16 cellular contexts compared by ENCODE assay signal in the genomic region with DNA sequence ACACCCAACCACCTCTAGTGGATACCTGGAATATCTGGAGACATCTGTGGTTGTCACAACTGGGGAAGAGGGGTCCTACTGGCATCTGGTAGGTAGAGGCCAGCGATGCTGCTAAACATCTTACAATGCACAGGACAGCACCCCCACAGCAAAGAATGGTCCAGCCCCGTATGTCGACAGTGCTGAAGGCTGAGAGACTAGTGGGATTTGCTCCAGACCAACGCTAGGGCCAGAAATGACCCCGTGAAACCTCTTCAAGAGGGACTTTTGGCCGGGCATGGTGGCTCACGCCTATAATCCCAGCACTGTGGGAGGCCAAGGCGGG. TPM values are rescaled to one million over a fixed set of nuclear protein-coding genes. Genes with fewer than 3 reads are reported as not detected.
DNase-seq lines count a peak whose midpoint lies in the region; ATAC-seq, FAIRE-seq and TF ChIP-seq lines count a peak whose summit lies in the region.
"Had no signal": no experiment of that assay in that cellular context is flagged by ENCODE, and none has a peak within 500 bp of the region (broad histone marks: within the 10 kb centered on the region; RNA-seq: fewer than 3 reads in every experiment).

No MANE protein-coding gene starts in this region.

- FAIRE-seq in K562 (lab: Jason Lieb, UNC) = no peak
- FAIRE-seq: A204.1, colon had no signal

- H3K4me1 ChIP-seq in K562 (replicated peaks in 1 of 2; ENCODE audit: control insufficient read depth in 2 of 2, insufficient read depth in 2 of 2, low read length in 2 of 2) = no peaks in the 10 kb centered on the region
- peaks cover 9 to 40% (median 23%) of the 10 kb centered on the region in 3 donors for H3K4me1 ChIP-seq in skeletal muscle tissue (ENCODE audit: control insufficient read depth in 3 of 3, insufficient read depth in 3 of 3, low read length in 3 of 3)
- H3K4me1 ChIP-seq: right lobe of liver had no signal

- H3K36me3 ChIP-seq in K562 (ENCODE audit: control insufficient read depth, insufficient read depth, low read length) (no peaks in the 10 kb centered on the region), skeletal muscle tissue (ENCODE audit: control insufficient read depth in 3 of 3, insufficient read depth in 3 of 3, low read length in 3 of 3) (no peaks in the 10 kb centered on the region)
- H3K36me3 ChIP-seq: right lobe of liver, transverse colon had no signal

- H3K9me3 Mint-ChIP-seq in activated CD4-positive, alpha-beta T cell treated with anti-CD3 and anti-CD28 coated beads for 36 hours (ENCODE audit: low read depth) = no peaks in the 10 kb centered on the region
- no peaks in the 10 kb centered on the region for H3K9me3 Mint-ChIP-seq in IgD-negative memory B cell

- H3K27ac Mint-ChIP-seq in activated CD4-positive, alpha-beta T cell treated with anti-CD3 and anti-CD28 coated beads for 36 hours = peak overlapping the region; percentile 82
- H3K27ac Mint-ChIP-seq in IgD-negative memory B cell = peak overlapping the region; percentile 91 to 96 (median 96)

- intact Hi-C loops in activated CD4-positive, alpha-beta T cell treated with anti-CD3 and anti-CD28 coated beads for 36 hours (cut with DNase I, micrococcal nuclease) = loop anchor here in 1 of 2 experiments (5.0 kb wide), 1 partner anchor 457 kb away; a partner anchor contains a TSS
- intact Hi-C loops in K562 (cut with micrococcal nuclease) = no loop called here

- no peak for TF ChIP-seq POLR2A in K562 (conservative IDR thresholded peaks at IDR 0.05)

- in situ Hi-C loops in K562 (cut with MboI) = no loop called here

- BruUV-seq in K562 (replicated peaks; lab: Mats Ljungman, UMichigan) = no TSS peak

- no peaks in the 10 kb centered on the region for H3K79me2 ChIP-seq in K562 (ENCODE audit: control insufficient read depth, insufficient read depth, low read length)

- no peak overlapping the region for H2AFZ ChIP-seq in K562 (ENCODE audit: low read depth, low read length)
- H2AFZ ChIP-seq: GM23248 had no signal

- no peak overlapping the region for H3K4me3 Mint-ChIP-seq in activated CD4-positive, alpha-beta T cell treated with anti-CD3 and anti-CD28 coated beads for 36 hours
- H3K4me3 Mint-ChIP-seq in IgD-negative memory B cell = peak overlapping the region; percentile 83 to 98 (median 94)

- H3K4me1 Mint-ChIP-seq in activated CD4-positive, alpha-beta T cell treated with anti-CD3 and anti-CD28 coated beads for 36 hours = peaks cover 99% of the 10 kb centered on the region
- H3K4me1 Mint-ChIP-seq in IgD-negative memory B cell = peaks cover 43 to 84% (median 73%) of the 10 kb centered on the region in 3 donors

- DNase-seq in activated CD4-positive, alpha-beta T cell treated with anti-CD3 and anti-CD28 coated beads for 36 hours = no peak
- no peak for DNase-seq in activated CD4-positive, alpha-beta T cell treated with anti-CD3 and anti-CD28 coated beads for 4 hours
- DNase-seq in K562 (ENCODE audit: extremely low read depth in 1 of 4, low spot score in 3 of 4) (no peak), glomerular visceral epithelial cell (ENCODE audit: extremely low spot score) (no peak), HPDE6-E6E7 (ENCODE audit: extremely low spot score) (no peak)
- DNase-seq: glutamatergic neuron; GM23248; NCI-H1694 treated with DMSO at 0.1 percent for 48 hours; right lobe of liver; stimulated activated CD4-positive, alpha-beta T cell treated with anti-CD3 and anti-CD28 coated beads, Interleukin-4, amount 100 ng/mL, for 24 hours; transverse colon had no signal

- WGBS in K562 (ENCODE audit: insufficient coverage, low coverage, missing lambda C conversion rate) = 35% methylated on average over 8 of the region's 8 CpGs

- no peak for ATAC-seq in activated CD4-positive, alpha-beta T cell treated with anti-CD3 and anti-CD28 coated beads for 36 hours
- ATAC-seq in K562 (no peak), HG03469 (IDR thresholded peaks at IDR 0.05; ENCODE audit: unreplicated experiment) (no peak)
- ATAC-seq: right lobe of liver had no signal

- no peak for TF ChIP-seq RAD21 in K562 (CRISPR knock-in tag; conservative IDR thresholded peaks at IDR 0.05 in 1 of 2, IDR thresholded peaks at IDR 0.05 in 1 of 2)

- no peaks in the 10 kb centered on the region for H3K27me3 ChIP-seq in K562 (ENCODE audit: control insufficient read depth in 2 of 2, insufficient read depth in 2 of 2, low read length in 2 of 2)
- no peaks in the 10 kb centered on the region for H3K27me3 ChIP-seq in skeletal muscle tissue (ENCODE audit: control insufficient read depth in 3 of 3, insufficient read depth in 3 of 3, low read length in 3 of 3)
- H3K27me3 ChIP-seq: right lobe of liver had no signal

- TF ChIP-seq CTCF in K562 (IDR thresholded peaks at IDR 0.05 in 2 of 3, conservative IDR thresholded peaks at IDR 0.05 in 1 of 3; ENCODE audit: insufficient read depth in 2 of 3, low read depth in 1 of 3, low read length in 3 of 3) = no peak

- peaks cover 7% of the 10 kb centered on the region for H3K36me3 Mint-ChIP-seq in activated CD4-positive, alpha-beta T cell treated with anti-CD3 and anti-CD28 coated beads for 36 hours (ENCODE audit: low read depth)
- peaks cover 6% of the 10 kb centered on the region for H3K36me3 Mint-ChIP-seq in IgD-negative memory B cell

- POLR2A ChIA-PET in activated CD4-positive, alpha-beta T cell treated with anti-CD3 and anti-CD28 coated beads for 36 hours (lab: Charles Lee) = no interaction called here
- POLR2A ChIA-PET in K562 (lab: Yijun Ruan, JAX) = interaction anchor here (0.6 kb wide), 1 partner anchor 120 kb away, joined by 3 read pairs; no protein-coding TSS in a partner anchor

- H3K27ac ChIP-seq in K562 (ENCODE audit: extremely low read depth, low read depth, low read length) (no peak overlapping the region), skeletal muscle tissue (ENCODE audit: low read depth, low read length) (peak overlapping the region; percentile 17)
- H3K27ac ChIP-seq: GM23248, right lobe of liver had no signal

- no peaks in the 10 kb centered on the region for H3K9me1 ChIP-seq in K562 (ENCODE audit: control insufficient read depth, insufficient read depth, low read length)

- CTCF ChIA-PET in activated CD4-positive, alpha-beta T cell treated with anti-CD3 and anti-CD28 coated beads for 36 hours (lab: Charles Lee) = no interaction called here
- CTCF ChIA-PET in K562 (lab: Yijun Ruan, JAX; ENCODE audit: low intra/inter-chr PET ratio) = no interaction called here

- 0 out of 2 replicates have a peak, but pooled peaks cover 9% of the 10 kb centered on the region for H4K20me1 ChIP-seq in K562 (replicated peaks; ENCODE audit: control insufficient read depth, insufficient read depth, low read length)

- H3K4me3 ChIP-seq in K562 = no peak overlapping the region
- no peak overlapping the region for H3K4me3 ChIP-seq in skeletal muscle tissue (ENCODE audit: low read length in 3 of 3)
- H3K4me3 ChIP-seq: GM23248, right lobe of liver, transverse colon had no signal

- peaks cover 6% of the 10 kb centered on the region for H3K27me3 Mint-ChIP-seq in activated CD4-positive, alpha-beta T cell treated with anti-CD3 and anti-CD28 coated beads for 36 hours
- no peaks in the 10 kb centered on the region for H3K27me3 Mint-ChIP-seq in IgD-negative memory B cell

- H3K9ac ChIP-seq in K562 (ENCODE audit: insufficient read depth in 1 of 2, low read depth in 2 of 2, low read length in 2 of 2) (no peak overlapping the region), skeletal muscle tissue (ENCODE audit: low read depth in 1 of 3, low read length in 3 of 3) (no peak overlapping the region)
- H3K9ac ChIP-seq: GM23248 had no signal

- H3K4me2 ChIP-seq in K562 (ENCODE audit: insufficient read depth, low read length) = no peak overlapping the region

- no peaks in the 10 kb centered on the region for H3K9me3 ChIP-seq in K562 (replicated peaks; ENCODE audit: control insufficient read depth, insufficient read depth, low read depth, low read length)
- H3K9me3 ChIP-seq in skeletal muscle tissue (ENCODE audit: control insufficient read depth in 3 of 3, low read length in 3 of 3) = no peaks in the 10 kb centered on the region
- H3K9me3 ChIP-seq: right lobe of liver, transverse colon had no signal

- no peak for TF ChIP-seq EP300 in K562 (IDR thresholded peaks at IDR 0.05; ENCODE audit: low read length)

RNA-seq across cellular contexts. Expression of a gene that starts 7.2 kb away (rescaled TPM):
- total RNA-seq in activated CD4-positive, alpha-beta T cell treated with anti-CD3 and anti-CD28 coated beads for 36 hours = 10 to 100 TPM; 36.5 to 39.2 TPM
- polyA plus RNA-seq in IgD-negative memory B cell (41.7 TPM), K562 (2011; rRNA removed) (1.8 and 4.9 TPM in 2 replicates), K562 (2014; fragmentation: Illumina TruSeq; extraction: Trizol) (5.5 and 6.1 TPM in 2 replicates), K562 (2014; fragmentation: Nextera tagmentation; extraction: Ambion mirVana) (1 to 10 TPM in 1 of 2 experiments, under 1 TPM in 1; 0.37 to 1.6 TPM), K562 (2014; rRNA removed) (4.2 and 4.4 TPM in 2 replicates)
- 7.3 and 17.0 TPM in 2 replicates for total RNA-seq in K562 (2011; cell fraction: chromatin; rRNA removed; ENCODE audit: low replicate concordance)
- total RNA-seq in K562 (2011; cell fraction: nucleolus; rRNA removed) = 5.9 and 8.0 TPM in 2 replicates
- total RNA-seq in K562 (2011; cell fraction: nucleoplasm; rRNA removed) = 7.9 and 9.6 TPM in 2 replicates
- total RNA-seq in K562 (2014; rRNA removed) (5.4 and 9.3 TPM in 2 replicates), K562 (2014; rRNA removed; fragmentation: Illumina TruSeq; extraction: Trizol) (3.3 and 5.1 TPM in 2 replicates), K562 (2015; rRNA removed; fragmentation: Illumina TruSeq; extraction: Trizol) (4.7 and 4.8 TPM in 2 replicates), K562 (2021) (9.0 and 10.4 TPM in 2 replicates), skeletal muscle tissue (20.4 TPM)
- 2.5 and 2.6 TPM in 2 replicates for polyA plus RNA-seq in K562 (2011; cell fraction: cytosol; rRNA removed)
- 5.3 and 7.3 TPM in 2 replicates for polyA plus RNA-seq in K562 (2011; cell fraction: nucleus; rRNA removed)
- polyA plus RNA-seq in K562 (2012) = 5.7 and 10.6 TPM in 2 replicates
- polyA minus RNA-seq in K562 (2011; rRNA and poly(A)+ RNA removed) = 3.3 and 4.7 TPM in 2 replicates
- polyA minus RNA-seq in K562 (2011; cell fraction: cytosol; rRNA and poly(A)+ RNA removed) = 1.6 and 4.8 TPM in 2 replicates
- 2.7 and 8.8 TPM in 2 replicates for polyA minus RNA-seq in K562 (2011; cell fraction: nucleus; rRNA and poly(A)+ RNA removed)
